ENCODE assay signal across 17 cellular contexts in genomic region chr7:43952028-43952427, GRCh38. TPM values are rescaled to one million over a fixed set of nuclear protein-coding genes. Genes with fewer than 3 reads are reported as not detected.
DNase-seq lines count a peak whose midpoint lies in the region; TF ChIP-seq lines count a peak whose summit lies in the region.
"Had no signal": no experiment of that assay in that cellular context is flagged by ENCODE, and none has a peak within 500 bp of the region (broad histone marks: within the 10 kb centered on the region; RNA-seq: fewer than 3 reads in every experiment).

No MANE protein-coding gene starts in this region.

- DNase-seq in DMS 273 (lab: John Stamatoyannopoulos, UW; ENCODE audit: unreplicated experiment) (peak; percentile 37), DMS 273 treated with DMSO at 0.1 percent for 48 hours (lab: John Stamatoyannopoulos, UW) (no peak), myocyte (ENCODE audit: low read depth) (peak; percentile 70), testis (peak; percentile 58), activated T-cell treated with anti-CD3 and anti-CD28 coated beads for 4 hours (no peak), GF-D8 (lab: John Stamatoyannopoulos, UW) (no peak)
- DNase-seq: Caco-2; CD8-positive, alpha-beta memory T cell; H7 had no signal

- no peak for TF ChIP-seq POLR2A in testis (IDR thresholded peaks at IDR 0.05)

- H3K9me3 ChIP-seq in testis = no peaks in the 10 kb centered on the region
- H3K9me3 ChIP-seq: Caco-2 had no signal

- H3K36me3 ChIP-seq in testis (ENCODE audit: low read depth, missing control alignments) = no peaks in the 10 kb centered on the region

- H3K27ac ChIP-seq in cingulate gyrus (ENCODE audit: low read depth, low read length) = peak overlapping the region; percentile 11
- H3K27ac ChIP-seq in testis = no peak overlapping the region
- H3K27ac ChIP-seq: 22Rv1, HL-60 had no signal

- TF ChIP-seq CTCF in testis (IDR thresholded peaks at IDR 0.05) = no peak

- WGBS in testis, 2 donors = 33 to 79% methylated on average over 3 of the region's 3 CpGs

- H3K4me3 ChIP-seq in testis = no peak overlapping the region
- H3K4me3 ChIP-seq: GM23338 had no signal

- intact Hi-C loops in testis (cut with DNase I; ENCODE audit: low total_unique reads) = no loop called here

- H3K27me3 ChIP-seq in testis = no peaks in the 10 kb centered on the region

- H3K4me1 ChIP-seq in testis = no peaks in the 10 kb centered on the region
- H3K4me1 ChIP-seq: Caco-2 had no signal

RNA-seq across cellular contexts. Expression of gene UBE2D4, which starts 25.8 kb away (rescaled TPM):
- 63.4 and 70.0 TPM in 2 replicates for total RNA-seq in myocyte
- polyA plus RNA-seq in myocyte (2012) = 49.9 TPM
- 10 to 100 TPM; 15.8 to 18.3 TPM for total RNA-seq in testis
- polyA plus RNA-seq in testis (ENCODE audit: insufficient read depth, low read depth, low replicate concordance) = 18.6 TPM

RNA-seq across cellular contexts. Expression of gene URGCP, which starts 45.6 kb away (rescaled TPM):
- total RNA-seq in myocyte = 33.8 and 41.6 TPM in 2 replicates
- polyA plus RNA-seq in myocyte (2012) = 35.4 TPM
- 10 to 100 TPM; 24.9 to 33.0 TPM for total RNA-seq in testis
- polyA plus RNA-seq in testis (ENCODE audit: insufficient read depth, low read depth, low replicate concordance) = 20.1 TPM

RNA-seq across cellular contexts. Expression of gene SPDYE1, which starts 45.7 kb away (rescaled TPM):
- total RNA-seq in myocyte = not detected in 2 replicates
- 0.48 TPM for polyA plus RNA-seq in myocyte (2012)
- total RNA-seq in testis = 1 to 10 TPM; 2.7 to 7.3 TPM
- polyA plus RNA-seq in testis (ENCODE audit: insufficient read depth, low read depth, low replicate concordance) = 8.3 TPM
- total RNA-seq: A673; Caco-2; CD8-positive, alpha-beta memory T cell; G401; GM23338; H7 had no signal
- polyA plus RNA-seq: BJ, CD14-positive monocyte had no signal

Comparison
In these comparisons a context has a peak if more than half of its experiments do, and no peak if none do; other contexts are left out.
1. DNase-seq: peak in DMS 273 (single experiment), myocyte (single experiment) and testis (single experiment); none in DMS 273 treated with DMSO at 0.1 percent for 48 hours (single experiment), activated T-cell treated with anti-CD3 and anti-CD28 coated beads for 4 hours (single experiment) and GF-D8 (single experiment).